In genomic region chrX:111123125-111123524, GRCh38 we compare ENCODE assay signal across 12 cellular contexts. TPM values are rescaled to one million over a fixed set of nuclear protein-coding genes. Genes with fewer than 3 reads are reported as not detected.
DNase-seq lines count a peak whose midpoint lies in the region; ATAC-seq lines count a peak whose summit lies in the region.
"Had no signal": no experiment of that assay in that cellular context is flagged by ENCODE, and none has a peak within 500 bp of the region (broad histone marks: within the 10 kb centered on the region; RNA-seq: fewer than 3 reads in every experiment).

No MANE protein-coding gene starts in this region.

- H3K27ac Mint-ChIP-seq in activated T-helper 1 cell treated with anti-CD3 and anti-CD28 coated beads, Interleukin-12 subunit alpha, Interleukin-12 subunit beta, Interleukin-2, Interleukin-4 antibody, amounts not matched to agents 30 ng/mL and 10 ng/mL and 1 ng/mL, durations not matched to agents 14 hours and 24 hours and 36 hours: peak overlapping the region; percentile 79

- H3K27ac ChIP-seq in substantia nigra (ENCODE audit: low read depth, low read length, poor library complexity, severe bottlenecking): no peak overlapping the region
- H3K27ac ChIP-seq: BLaER1 treated with 17β-estradiol and CSF1 and Interleukin-3, amounts not matched to agents 10 nM and 100 nM; breast epithelium had no signal

- DNase-seq in activated T-helper 1 cell treated with anti-CD3 and anti-CD28 coated beads, Interleukin-12 subunit alpha, Interleukin-12 subunit beta, Interleukin-2, Interleukin-4 antibody, amounts not matched to agents 30 ng/mL and 10 ng/mL and 1 ng/mL, durations not matched to agents 14 hours and 24 hours and 36 hours (ENCODE audit: low spot score): no peak
- DNase-seq in NCI-H2107 treated with DMSO at 0.1 percent for 48 hours (lab: John Stamatoyannopoulos, UW; ENCODE audit: unreplicated experiment) (no peak), substantia nigra (lab: John Stamatoyannopoulos, UW) (no peak), ecto neural progenitor cell (ENCODE audit: low spot score) (no peak), iPS-NIHi11 (ENCODE audit: low spot score) (no peak)
- DNase-seq: NCI-H510A, occipital lobe had no signal

- H3K27me3 Mint-ChIP-seq in activated T-helper 1 cell treated with anti-CD3 and anti-CD28 coated beads, Interleukin-12 subunit alpha, Interleukin-12 subunit beta, Interleukin-2, Interleukin-4 antibody, amounts not matched to agents 30 ng/mL and 10 ng/mL and 1 ng/mL, durations not matched to agents 14 hours and 24 hours and 36 hours (ENCODE audit: insufficient read depth): no peaks in the 10 kb centered on the region

- ATAC-seq in GM19452 (IDR thresholded peaks at IDR 0.05; ENCODE audit: unreplicated experiment): peak; percentile 73
- ATAC-seq in HG03280 (IDR thresholded peaks at IDR 0.05; ENCODE audit: unreplicated experiment): peak; percentile 75

- intact Hi-C loops in activated T-helper 1 cell treated with anti-CD3 and anti-CD28 coated beads, Interleukin-12 subunit alpha, Interleukin-12 subunit beta, Interleukin-2, Interleukin-4 antibody, amounts not matched to agents 30 ng/mL and 10 ng/mL and 1 ng/mL, durations not matched to agents 14 hours and 24 hours and 36 hours (cut with micrococcal nuclease): loop anchor here (1.0 to 10.0 kb wide), 3 partner anchors 24 to 808 kb away; partner anchors contain the start of genes ALG13 and AMMECR1

- H3K36me3 Mint-ChIP-seq in activated T-helper 1 cell treated with anti-CD3 and anti-CD28 coated beads, Interleukin-12 subunit alpha, Interleukin-12 subunit beta, Interleukin-2, Interleukin-4 antibody, amounts not matched to agents 30 ng/mL and 10 ng/mL and 1 ng/mL, durations not matched to agents 14 hours and 24 hours and 36 hours (ENCODE audit: low read depth): no peaks in the 10 kb centered on the region

- peak overlapping the region; percentile 65 for H3K4me3 Mint-ChIP-seq in activated T-helper 1 cell treated with anti-CD3 and anti-CD28 coated beads, Interleukin-12 subunit alpha, Interleukin-12 subunit beta, Interleukin-2, Interleukin-4 antibody, amounts not matched to agents 30 ng/mL and 10 ng/mL and 1 ng/mL, durations not matched to agents 14 hours and 24 hours and 36 hours

- no peaks in the 10 kb centered on the region for H3K9me3 Mint-ChIP-seq in activated T-helper 1 cell treated with anti-CD3 and anti-CD28 coated beads, Interleukin-12 subunit alpha, Interleukin-12 subunit beta, Interleukin-2, Interleukin-4 antibody, amounts not matched to agents 30 ng/mL and 10 ng/mL and 1 ng/mL, durations not matched to agents 14 hours and 24 hours and 36 hours

- H3K4me3 ChIP-seq in GM08714 (ENCODE audit: low read length): peak overlapping the region; percentile 20; the same call in 1 of the 2 replicates
- H3K4me3 ChIP-seq: BLaER1 treated with 17β-estradiol and CSF1 and Interleukin-3, amounts not matched to agents 10 nM and 100 nM; breast epithelium had no signal

- H3K4me1 Mint-ChIP-seq in activated T-helper 1 cell treated with anti-CD3 and anti-CD28 coated beads, Interleukin-12 subunit alpha, Interleukin-12 subunit beta, Interleukin-2, Interleukin-4 antibody, amounts not matched to agents 30 ng/mL and 10 ng/mL and 1 ng/mL, durations not matched to agents 14 hours and 24 hours and 36 hours (ENCODE audit: low read depth): peaks cover 12% of the 10 kb centered on the region

RNA-seq across cellular contexts. Expression of gene PAK3, which starts 27.1 kb away (rescaled TPM):
- 0.03 TPM in 1 of 2 replicates, not detected in the other for total RNA-seq in activated T-helper 1 cell treated with anti-CD3 and anti-CD28 coated beads, Interleukin-12 subunit alpha, Interleukin-12 subunit beta, Interleukin-2, Interleukin-4 antibody, amounts not matched to agents 30 ng/mL and 10 ng/mL and 1 ng/mL, durations not matched to agents 14 hours and 24 hours and 36 hours
